ENCODE assay signal across 8 cellular contexts in genomic region chrX:100643943-100644587, GRCh38. TPM values are rescaled to one million over a fixed set of nuclear protein-coding genes. Genes with fewer than 3 reads are reported as not detected.
DNase-seq lines count a peak whose midpoint lies in the region; FAIRE-seq and TF ChIP-seq lines count a peak whose summit lies in the region.

SRPX2 (plus strand) TSS chrX:100644199; CDS start chrX:100646323, 2,124 bp downstream.

- no peaks in the 10 kb centered on the region for H3K9me3 ChIP-seq in left ventricle myocardium inferior (replicated peaks)

- intact Hi-C loops in left ventricle myocardium inferior (cut with micrococcal nuclease): no loop called here

- TF ChIP-seq POLR2A in H54 (IDR thresholded peaks at IDR 0.05; ENCODE audit: low read depth, low read length): no peak

- FAIRE-seq in H54 (lab: Jason Lieb, UNC): peak; percentile 97

- no peaks in the 10 kb centered on the region for H3K36me3 ChIP-seq in left ventricle myocardium inferior

- peak within 1 kb of the TSS; percentile 54 for H3K4me3 ChIP-seq in left ventricle myocardium inferior

- peak; percentile 33 for DNase-seq in H54 (ENCODE audit: insufficient read length, low spot score)
- DNase-seq in SW 1271 (lab: John Stamatoyannopoulos, UW): peak; percentile 2 to 42
- DNase-seq in left ventricle myocardium inferior: peak; percentile 21
- DNase-seq in superior temporal gyrus (ENCODE audit: extremely low spot score): peak; percentile 34
- no peak for DNase-seq in NCI-H146 (lab: John Stamatoyannopoulos, UW)
- DNase-seq in DMS153 treated with DMSO at 0.1 percent for 48 hours (lab: John Stamatoyannopoulos, UW; ENCODE audit: unreplicated experiment): no peak
- no peak for DNase-seq in stimulated activated CD4-positive, alpha-beta T cell treated with anti-CD3 and anti-CD28 coated beads, Interleukin-15, amount 100 ng/mL, for 24 hours
- DNase-seq in NK-92 treated with Interleukin-12 subunit alpha and Interleukin-12 subunit beta, amount 100 ng/mL, for 24 hours (lab: John Stamatoyannopoulos, UW): no peak

- H3K27ac ChIP-seq in left ventricle myocardium inferior (replicated peaks): peak within 1 kb of the TSS; percentile 87

- H3K27me3 ChIP-seq in left ventricle myocardium inferior (ENCODE audit: low read depth): no peaks in the 10 kb centered on the region

- peaks cover 5% of the 10 kb centered on the region for H3K4me1 ChIP-seq in left ventricle myocardium inferior

- TF ChIP-seq CTCF in left ventricle myocardium inferior (IDR thresholded peaks at IDR 0.05; ENCODE audit: borderline replicate concordance): no peak

RNA-seq across cellular contexts. Expression of gene SRPX2, which starts in this region (rescaled TPM):
- 7.5 TPM for total RNA-seq in left ventricle myocardium inferior

Comparison
In these comparisons a context has a peak if more than half of its experiments do, and no peak if none do; other contexts are left out.
1. DNase-seq: peak in H54 (single experiment), SW 1271 (2 of 2), left ventricle myocardium inferior (single experiment) and superior temporal gyrus (single experiment); none in NCI-H146 (single experiment), DMS153 treated with DMSO at 0.1 percent for 48 hours (single experiment), stimulated activated CD4-positive, alpha-beta T cell treated with anti-CD3 and anti-CD28 coated beads, Interleukin-15, amount 100 ng/mL, for 24 hours (single experiment) and NK-92 treated with Interleukin-12 subunit alpha and Interleukin-12 subunit beta, amount 100 ng/mL, for 24 hours (single experiment).